Comparison of ENCODE assay signal across 19 cellular contexts in genomic region chr4:57068237-57068981, GRCh38. TPM values are rescaled to one million over a fixed set of nuclear protein-coding genes. Genes with fewer than 3 reads are reported as not detected.
DNase-seq lines count a peak whose midpoint lies in the region; ATAC-seq, FAIRE-seq and TF ChIP-seq lines count a peak whose summit lies in the region.
"Had no signal": no experiment of that assay in that cellular context is flagged by ENCODE, and none has a peak within 500 bp of the region (broad histone marks: within the 10 kb centered on the region; RNA-seq: fewer than 3 reads in every experiment).

No MANE protein-coding gene starts in this region.

- 37% methylated on average over 8 of the region's 8 CpGs for WGBS in smooth muscle cell (ENCODE audit: low lambda C conversion rate)

- CTCF ChIA-PET in activated naive CD4-positive, alpha-beta T cell treated with anti-CD3 and anti-CD28 coated beads for 36 hours (lab: Charles Lee) = no interaction called here

- no peak overlapping the region for H3K4me3 Mint-ChIP-seq in HFFc6
- H3K4me3 Mint-ChIP-seq in activated naive CD4-positive, alpha-beta T cell treated with anti-CD3 and anti-CD28 coated beads for 36 hours = no peak overlapping the region
- no peak overlapping the region for H3K4me3 Mint-ChIP-seq in T-helper 17 cell
- H3K4me3 Mint-ChIP-seq: activated CD4-positive, alpha-beta T cell treated with anti-CD3 and anti-CD28 coated beads, Interleukin-2, amount 10 ng/mL, durations not matched to agents 24 days and 14 days; naive B cell had no signal

- H3K27ac ChIP-seq in SJSA1 = peak overlapping the region; percentile 13; the same call in 1 of the 2 replicates
- peak overlapping the region; percentile 30 to 82 for H3K27ac ChIP-seq in kidney (ENCODE audit: low read depth in 2 of 2, low read length in 2 of 2)
- H3K27ac ChIP-seq in smooth muscle cell (ENCODE audit: low read depth) = peak overlapping the region; percentile 88
- H3K27ac ChIP-seq: KMS-11 had no signal

- H2AFZ ChIP-seq in smooth muscle cell (ENCODE audit: low read depth) = no peak overlapping the region

- peaks cover 74% of the 10 kb centered on the region for H3K79me2 ChIP-seq in smooth muscle cell (ENCODE audit: low read depth)

- peaks cover 28% of the 10 kb centered on the region for H3K36me3 Mint-ChIP-seq in HFFc6 (ENCODE audit: low read depth)
- H3K36me3 Mint-ChIP-seq in activated naive CD4-positive, alpha-beta T cell treated with anti-CD3 and anti-CD28 coated beads for 36 hours (ENCODE audit: low read depth) = no peaks in the 10 kb centered on the region
- no peaks in the 10 kb centered on the region for H3K36me3 Mint-ChIP-seq in T-helper 17 cell (ENCODE audit: low read depth)
- H3K36me3 Mint-ChIP-seq: naive B cell had no signal

- H3K36me3 ChIP-seq in SJSA1 (peaks cover 30% of the 10 kb centered on the region), kidney (ENCODE audit: control insufficient read depth in 1 of 2, insufficient read depth in 2 of 2, low read length in 2 of 2) (no peaks in the 10 kb centered on the region), smooth muscle cell (ENCODE audit: low read depth) (no peaks in the 10 kb centered on the region)

- H3K27ac Mint-ChIP-seq in HFFc6 (peak overlapping the region; percentile 44), T-helper 17 cell (no peak overlapping the region)
- no peak overlapping the region for H3K27ac Mint-ChIP-seq in activated naive CD4-positive, alpha-beta T cell treated with anti-CD3 and anti-CD28 coated beads for 36 hours
- H3K27ac Mint-ChIP-seq: activated CD4-positive, alpha-beta T cell treated with anti-CD3 and anti-CD28 coated beads, Interleukin-2, amount 10 ng/mL, durations not matched to agents 24 days and 14 days; naive B cell; progenitor cell of endocrine pancreas had no signal

- H3K9me3 ChIP-seq in SJSA1 (replicated peaks) (no peaks in the 10 kb centered on the region), kidney (ENCODE audit: control insufficient read depth in 1 of 2, low read length in 2 of 2) (no peaks in the 10 kb centered on the region), smooth muscle cell (replicated peaks; ENCODE audit: low read depth) (no peaks in the 10 kb centered on the region), T-helper 17 cell (ENCODE audit: control insufficient read depth, low read length, poor library complexity, severe bottlenecking) (no peaks in the 10 kb centered on the region)

- H3K27me3 ChIP-seq in SJSA1 (replicated peaks) (no peaks in the 10 kb centered on the region), smooth muscle cell (ENCODE audit: low read depth) (no peaks in the 10 kb centered on the region)

- peak overlapping the region; percentile 49 for H3K4me2 ChIP-seq in smooth muscle cell
- H3K4me2 ChIP-seq: KMS-11 had no signal

- intact Hi-C loops in kidney (cut with DNase I) = no loop called here
- intact Hi-C loops in activated naive CD4-positive, alpha-beta T cell treated with anti-CD3 and anti-CD28 coated beads for 36 hours (cut with micrococcal nuclease) = no loop called here

- TF ChIP-seq CTCF in HFFc6 (IDR thresholded peaks at IDR 0.05) (no peak), kidney (IDR thresholded peaks at IDR 0.05; ENCODE audit: borderline replicate concordance, extremely low read depth, insufficient read depth) (no peak), smooth muscle cell (IDR thresholded peaks at IDR 0.05; ENCODE audit: borderline replicate concordance, insufficient read depth, poor library complexity, severe bottlenecking) (no peak)

- H3F3A ChIP-seq in smooth muscle cell (ENCODE audit: low read depth) = peaks cover 75% of the 10 kb centered on the region

- no peaks in the 10 kb centered on the region for H4K20me1 ChIP-seq in smooth muscle cell (ENCODE audit: low read depth)

- peaks cover 88% of the 10 kb centered on the region for H3K4me1 Mint-ChIP-seq in HFFc6 (ENCODE audit: low read depth)
- no peaks in the 10 kb centered on the region for H3K4me1 Mint-ChIP-seq in activated naive CD4-positive, alpha-beta T cell treated with anti-CD3 and anti-CD28 coated beads for 36 hours (ENCODE audit: low read depth)
- no peaks in the 10 kb centered on the region for H3K4me1 Mint-ChIP-seq in T-helper 17 cell
- H3K4me1 Mint-ChIP-seq: activated CD4-positive, alpha-beta T cell treated with anti-CD3 and anti-CD28 coated beads, Interleukin-2, amount 10 ng/mL, durations not matched to agents 24 days and 14 days; naive B cell had no signal

- no peak overlapping the region for H3K9ac ChIP-seq in kidney (ENCODE audit: low read length in 2 of 2)
- no peak overlapping the region for H3K9ac ChIP-seq in smooth muscle cell (ENCODE audit: low read depth)
- H3K9ac ChIP-seq: KMS-11 had no signal

- peaks cover 84% of the 10 kb centered on the region for H3K4me1 ChIP-seq in SJSA1 (replicated peaks)
- H3K4me1 ChIP-seq in kidney (ENCODE audit: control insufficient read depth in 1 of 2, insufficient read depth in 1 of 2, low read depth in 1 of 2, low read length in 2 of 2) = peaks cover 40 to 44% of the 10 kb centered on the region in 2 donors
- no peaks in the 10 kb centered on the region for H3K4me1 ChIP-seq in smooth muscle cell (ENCODE audit: low read depth)

- H3K27me3 Mint-ChIP-seq in HFFc6 (ENCODE audit: insufficient read depth) (no peaks in the 10 kb centered on the region; the same call in 1 of the 2 replicates), T-helper 17 cell (peaks cover 15% of the 10 kb centered on the region)
- H3K27me3 Mint-ChIP-seq in activated naive CD4-positive, alpha-beta T cell treated with anti-CD3 and anti-CD28 coated beads for 36 hours (ENCODE audit: low read depth) = peaks cover 2% of the 10 kb centered on the region
- H3K27me3 Mint-ChIP-seq: naive B cell, progenitor cell of endocrine pancreas had no signal

- ATAC-seq in T-helper 17 cell = no peak
- ATAC-seq: esophagus mucosa had no signal

- H3K4me3 ChIP-seq in SJSA1 (no peak overlapping the region), kidney (ENCODE audit: low read length in 2 of 2) (no peak overlapping the region), smooth muscle cell (no peak overlapping the region)
- H3K4me3 ChIP-seq: lung had no signal

- H3K9me3 Mint-ChIP-seq in HFFc6 = no peaks in the 10 kb centered on the region
- no peaks in the 10 kb centered on the region for H3K9me3 Mint-ChIP-seq in activated naive CD4-positive, alpha-beta T cell treated with anti-CD3 and anti-CD28 coated beads for 36 hours
- H3K9me3 Mint-ChIP-seq: activated CD4-positive, alpha-beta T cell treated with anti-CD3 and anti-CD28 coated beads, Interleukin-2, amount 10 ng/mL, durations not matched to agents 24 days and 14 days; naive B cell had no signal

- no peak for DNase-seq in HFFc6
- DNase-seq in SJSA1 (ENCODE audit: low read depth in 1 of 2, low spot score in 2 of 2) = no peak
- DNase-seq in kidney = no peak
- no peak for DNase-seq in smooth muscle cell (lab: John Stamatoyannopoulos, UW; ENCODE audit: unreplicated experiment)
- DNase-seq in activated naive CD4-positive, alpha-beta T cell treated with anti-CD3 and anti-CD28 coated beads for 36 hours = no peak
- DNase-seq in SIG-M5 treated with dmso at 0.1 percent for 504 hours (lab: John Stamatoyannopoulos, UW; ENCODE audit: unreplicated experiment) = no peak
- DNase-seq in T-helper 17 cell = no peak
- DNase-seq: activated CD4-positive, alpha-beta T cell treated with anti-CD3 and anti-CD28 coated beads, Interleukin-2, amount 10 ng/mL, durations not matched to agents 24 days and 14 days; activated effector memory CD4-positive, alpha-beta T cell treated with Interleukin-2 at 50 U/mL for 16 hours; caudate nucleus; naive B cell; NCI-H1048; NCI-H2029; stimulated activated CD4-positive, alpha-beta T cell treated with anti-CD3 and anti-CD28 coated beads, Interleukin-12 subunit alpha, Interleukin-12 subunit beta, amount 100 ng/mL, for 4 hours; stimulated activated CD8-positive, alpha-beta memory T cell treated with anti-CD3 and anti-CD28 coated beads, Interleukin-4, amount 100 ng/mL, for 48 hours had no signal

- no peak for FAIRE-seq in kidney (lab: Jason Lieb, UNC)

RNA-seq across cellular contexts. Expression of gene IGFBP7, which starts 41.8 kb away (rescaled TPM):
- total RNA-seq in HFFc6 (2021; fragmentation: NEBNext Ultra II Directional; extraction: Animal tissue kit (Norgen Biotek cat#: 25700)) = 100 to 1,000 TPM; 464 to 821 (median 485) TPM
- total RNA-seq in SJSA1 (2014; rRNA removed; shearing (Covaris generic)) = 1,151 and 1,739 TPM in 2 replicates
- total RNA-seq in kidney = 1,703 TPM
- polyA plus RNA-seq in kidney (ENCODE audit: insufficient read depth, low read depth, low replicate concordance) = 2,157 TPM
- total RNA-seq in smooth muscle cell = 998 and 1,065 TPM in 2 replicates
- polyA plus RNA-seq in smooth muscle cell = 1,105 and 1,684 TPM in 2 replicates
- total RNA-seq in activated naive CD4-positive, alpha-beta T cell treated with anti-CD3 and anti-CD28 coated beads for 36 hours = under 1 TPM in 1 of 2 experiments, not detected in 1; 0.17 TPM
- total RNA-seq in T-helper 17 cell = under 1 TPM; 0.22 to 0.37 TPM
- total RNA-seq: activated CD4-positive, alpha-beta T cell treated with anti-CD3 and anti-CD28 coated beads, Interleukin-2, amount 10 ng/mL, durations not matched to agents 24 days and 14 days had no signal

Comparison
In these comparisons a context has a peak if more than half of its experiments do, and no peak if none do; other contexts are left out.
1. H3K27ac ChIP-seq: peak in every context shown above with its lines; median percentile 88 in smooth muscle cell; 56 in kidney; 13 in SJSA1.
2. RNA of gene IGFBP7, which starts 41.8 kb away (total RNA-seq): 1,703 TPM in kidney (single experiment), 1,151 to 1,739 TPM in SJSA1, 998 to 1,065 TPM in smooth muscle cell and 464 to 821 TPM in HFFc6; 0.22 to 0.37 TPM in T-helper 17 cell and 0.17 TPM in activated naive CD4-positive, alpha-beta T cell treated with anti-CD3 and anti-CD28 coated beads for 36 hours; every median in the first group is over 100 times any median in the second.